Comparison of ENCODE assay signal across 11 cellular contexts in genomic region chr19:3817761-3818160, GRCh38. TPM values are rescaled to one million over a fixed set of nuclear protein-coding genes. Genes with fewer than 3 reads are reported as not detected.
"Had no signal": no experiment of that assay in that cellular context is flagged by ENCODE, and none has a peak within 500 bp of the region (broad histone marks: within the 10 kb centered on the region; RNA-seq: fewer than 3 reads in every experiment).

No MANE protein-coding gene starts in this region.

- DNase-seq: left ventricle myocardium superior, SK-N-SH, stomach, T-helper 1 cell had no signal

- H3K4me2 ChIP-seq: SK-N-SH had no signal

- H3K4me3 ChIP-seq: stomach, thoracic aorta had no signal

- H3K36me3 ChIP-seq: brain microvascular endothelial cell, stomach, thoracic aorta had no signal

- H3K9me3 ChIP-seq: SK-N-SH, stomach, thoracic aorta had no signal

- ATAC-seq: left ventricle myocardium superior had no signal

- H3K27ac ChIP-seq: brain microvascular endothelial cell, stomach, thoracic aorta, VCaP had no signal

- H3K27me3 ChIP-seq: brain microvascular endothelial cell had no signal

- H3K9ac ChIP-seq: SK-N-SH had no signal

RNA-seq across cellular contexts. Expression of gene MATK, which starts 31.6 kb away (rescaled TPM):
- polyA plus RNA-seq: SK-N-SH had no signal

RNA-seq across cellular contexts. Expression of gene RAX2, which starts 45.7 kb away (rescaled TPM):
- total RNA-seq: kidney epithelial cell, left ventricle myocardium superior, pulmonary artery endothelial cell, stomach, thoracic aorta, ureter had no signal
- polyA plus RNA-seq: esophagus, SK-N-SH, stomach had no signal

RNA-seq across cellular contexts. Expression of gene ZFR2, which starts 51.1 kb away (rescaled TPM):
- total RNA-seq: left ventricle myocardium superior, pulmonary artery endothelial cell, thoracic aorta had no signal
